8 cellular contexts compared by ENCODE assay signal in the genomic region with DNA sequence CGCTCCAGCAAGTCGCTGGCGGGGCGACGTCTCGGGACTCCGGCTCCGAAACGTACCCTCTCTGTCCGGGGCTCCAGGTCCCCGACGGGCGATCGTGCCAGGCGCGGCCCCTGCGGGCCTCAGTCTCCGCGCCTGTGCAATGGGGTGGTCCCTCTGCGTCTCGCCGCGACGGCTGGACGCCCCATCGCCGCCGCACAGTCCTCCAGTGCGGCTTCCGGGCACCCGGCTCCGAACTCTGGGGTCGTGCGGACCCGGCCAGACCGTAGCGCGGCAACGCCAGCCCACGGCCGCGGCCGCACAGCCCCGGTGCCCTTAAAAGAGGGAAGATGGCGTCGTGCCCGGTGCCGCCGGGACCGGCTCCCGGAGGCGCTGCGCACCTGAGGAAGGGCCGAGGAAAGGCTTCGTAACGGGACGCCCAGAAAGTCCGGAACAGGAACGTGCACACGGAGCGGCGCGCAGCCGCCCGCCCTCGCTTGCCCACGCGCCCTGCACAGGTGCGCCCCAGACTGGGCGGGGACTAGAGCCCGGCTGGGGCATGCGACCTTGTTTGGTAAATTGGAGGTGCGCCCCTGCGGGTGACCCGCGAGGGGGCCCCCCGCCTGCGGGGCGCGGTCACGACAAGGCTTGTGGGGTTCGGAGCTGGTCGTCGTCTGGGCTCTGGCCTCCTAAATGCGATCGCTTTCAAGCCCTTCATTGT. TPM values are rescaled to one million over a fixed set of nuclear protein-coding genes. Genes with fewer than 3 reads are reported as not detected.
DNase-seq lines count a peak whose midpoint lies in the region; ATAC-seq and TF ChIP-seq lines count a peak whose summit lies in the region.

No MANE protein-coding gene starts in this region.

- DNase-seq in NB4 (ENCODE audit: low read depth) (peak; percentile 46), Right ventricle myocardium inferior (ENCODE audit: missing footprints) (no peak), retina (peak; percentile 58), NCI-H82 treated with DMSO at 0.1 percent for 48 hours (lab: John Stamatoyannopoulos, UW; ENCODE audit: unreplicated experiment) (no peak), NCI-H2081 (lab: John Stamatoyannopoulos, UW) (no peak)
- DNase-seq in activated T-cell treated with anti-CD3 and anti-CD28 coated beads, Interleukin-2, amount 50 U/mL, for 48 hours, result peak; percentile 45 to 52

- H3K4me3 ChIP-seq in NB4 (ENCODE audit: low read depth, low read length), result peak overlapping the region; percentile 60

- peak; percentile 3 for TF ChIP-seq POLR2A in GM18505 (IDR thresholded peaks at IDR 0.05; ENCODE audit: borderline replicate concordance, extremely low read depth, insufficient read depth, insufficient read length)
- no peak for TF ChIP-seq POLR2A in NB4 (IDR thresholded peaks at IDR 0.05; ENCODE audit: extremely low read depth, insufficient read length)

- no peak for ATAC-seq in GM18505 (IDR thresholded peaks at IDR 0.05; ENCODE audit: unreplicated experiment)
- peak; percentile 47 for ATAC-seq in Right ventricle myocardium inferior
- ATAC-seq in HG03571 (IDR thresholded peaks at IDR 0.05; ENCODE audit: unreplicated experiment), result no peak

- TF ChIP-seq CTCF in NB4 (IDR thresholded peaks at IDR 0.05; ENCODE audit: low read depth, low read length), result no peak

- intact Hi-C loops in Right ventricle myocardium inferior (cut with DNase I), result no loop called here

RNA-seq across cellular contexts. Expression of a gene that starts 0.5 kb away (rescaled TPM):
- 0.43 TPM for total RNA-seq in Right ventricle myocardium inferior

RNA-seq across cellular contexts. Expression of a gene that starts 21.9 kb away (rescaled TPM):
- total RNA-seq in Right ventricle myocardium inferior, result 7.3 TPM

RNA-seq across cellular contexts. Expression of a gene that starts 32.1 kb away (rescaled TPM):
- 15.5 TPM for total RNA-seq in Right ventricle myocardium inferior

RNA-seq across cellular contexts. Expression of a gene that starts 40.3 kb away (rescaled TPM):
- total RNA-seq in Right ventricle myocardium inferior, result 136 TPM

Comparison
In these comparisons a context has a peak if more than half of its experiments do, and no peak if none do; other contexts are left out.
1. DNase-seq: peak in NB4 (single experiment), activated T-cell treated with anti-CD3 and anti-CD28 coated beads, Interleukin-2, amount 50 U/mL, for 48 hours (2 of 2) and retina (single experiment); none in Right ventricle myocardium inferior (single experiment), NCI-H82 treated with DMSO at 0.1 percent for 48 hours (single experiment) and NCI-H2081 (0 of 2).